Comparison of ENCODE assay signal across 20 cellular contexts in the genomic region with DNA sequence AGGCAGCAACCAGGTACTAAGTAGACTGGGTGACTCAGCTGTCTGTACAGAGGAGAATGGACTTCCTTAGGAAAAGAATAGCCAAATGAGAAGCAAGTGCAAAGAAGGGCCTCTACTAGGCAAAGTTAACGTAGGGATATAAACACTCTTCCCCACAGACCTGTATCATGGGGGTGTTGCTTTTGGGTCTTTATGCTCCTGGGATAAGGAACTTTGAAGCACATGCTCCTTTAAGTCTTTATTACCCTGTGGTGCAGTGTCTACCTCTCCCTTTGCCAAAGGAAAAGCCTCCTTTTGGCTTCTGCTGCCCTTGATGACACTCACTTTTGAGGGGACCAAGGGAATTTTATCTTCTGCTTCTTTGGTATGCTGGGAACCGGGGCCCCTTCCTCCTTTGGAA. TPM values are rescaled to one million over a fixed set of nuclear protein-coding genes. Genes with fewer than 3 reads are reported as not detected.
A peak's percentile ranks its signal among the peaks of the same experiment; 100 is the strongest.
DNase-seq lines count a peak whose midpoint lies in the region; ATAC-seq and TF ChIP-seq lines count a peak whose summit lies in the region.
"Had no signal": no experiment of that assay in that cellular context is flagged by ENCODE, and none has a peak within 500 bp of the region (broad histone marks: within the 10 kb centered on the region; RNA-seq: fewer than 3 reads in every experiment).

No MANE protein-coding gene starts in this region.

- peak overlapping the region; percentile 49 for H3K27ac ChIP-seq in RWPE1
- H3K27ac ChIP-seq: SJCRH30, uterus, WERI-Rb-1 had no signal

- H3K9me3 Mint-ChIP-seq in activated naive CD8-positive, alpha-beta T cell (ENCODE audit: low read depth): no peaks in the 10 kb centered on the region
- no peaks in the 10 kb centered on the region for H3K9me3 Mint-ChIP-seq in activated naive CD8-positive, alpha-beta T cell treated with anti-CD3 and anti-CD28 coated beads, Interleukin-2, amount 50 U/mL, for 24 hours
- no peaks in the 10 kb centered on the region for H3K9me3 Mint-ChIP-seq in endothelial cell (ENCODE audit: unreplicated experiment)
- H3K9me3 Mint-ChIP-seq in stimulated activated naive B cell treated with anti-CD40 and anti-IgM and Interleukin-4, amounts not matched to agents 10 μg/mL and 1 μg/mL and 100 μg/mL, for 72 hours: no peaks in the 10 kb centered on the region
- H3K9me3 Mint-ChIP-seq: activated T-helper 2 cell treated with anti-CD3 and anti-CD28 coated beads, Interferon-gamma antibody, Interleukin-2, Interleukin-4, amounts not matched to agents 10 μg/mL and 5 μg/mL and 100 μg/mL, durations not matched to agents 14 hours and 24 hours and 36 hours; neural progenitor cell had no signal

- DNase-seq in activated naive CD8-positive, alpha-beta T cell treated with anti-CD3 and anti-CD28 coated beads, Interleukin-2, amount 50 U/mL, for 24 hours: no peak
- DNase-seq in RWPE1 (ENCODE audit: low spot score): no peak
- no peak for DNase-seq in endothelial cell (ENCODE audit: low spot score)
- no peak for DNase-seq in stimulated activated naive B cell treated with anti-CD40 and anti-IgM and Interleukin-4, amounts not matched to agents 10 μg/mL and 1 μg/mL and 100 μg/mL, for 72 hours
- DNase-seq in islet precursor cell: no peak
- DNase-seq in SIG-M5 (lab: John Stamatoyannopoulos, UW): no peak
- DNase-seq: DND-41; gastrocnemius medialis; GOT3; Kasumi-1; psoas muscle; SJCRH30; stimulated activated CD4-positive, alpha-beta T cell treated with anti-CD3 and anti-CD28 coated beads, Interleukin-4, amount 100 ng/mL, for 4 hours; uterus; WERI-Rb-1 had no signal

- H3K36me3 Mint-ChIP-seq in activated naive CD8-positive, alpha-beta T cell: peaks cover 2% of the 10 kb centered on the region
- peaks cover 18% of the 10 kb centered on the region for H3K36me3 Mint-ChIP-seq in activated naive CD8-positive, alpha-beta T cell treated with anti-CD3 and anti-CD28 coated beads, Interleukin-2, amount 50 U/mL, for 24 hours (ENCODE audit: low read depth)
- H3K36me3 Mint-ChIP-seq in endothelial cell (ENCODE audit: low read depth, unreplicated experiment): peaks cover 26% of the 10 kb centered on the region
- H3K36me3 Mint-ChIP-seq in stimulated activated naive B cell treated with anti-CD40 and anti-IgM and Interleukin-4, amounts not matched to agents 10 μg/mL and 1 μg/mL and 100 μg/mL, for 72 hours: peaks cover 38 to 43% of the 10 kb centered on the region in 2 donors

- CTCF ChIA-PET in RWPE1 (lab: Yijun Ruan, JAX): interaction anchor here (0.7 kb wide), 1 partner anchor 42 kb away, joined by 4 read pairs; no protein-coding TSS in a partner anchor

- H3K27me3 Mint-ChIP-seq in activated naive CD8-positive, alpha-beta T cell: no peaks in the 10 kb centered on the region
- no peaks in the 10 kb centered on the region for H3K27me3 Mint-ChIP-seq in activated naive CD8-positive, alpha-beta T cell treated with anti-CD3 and anti-CD28 coated beads, Interleukin-2, amount 50 U/mL, for 24 hours
- peaks cover 9% of the 10 kb centered on the region for H3K27me3 Mint-ChIP-seq in endothelial cell (ENCODE audit: unreplicated experiment)
- H3K27me3 Mint-ChIP-seq in stimulated activated naive B cell treated with anti-CD40 and anti-IgM and Interleukin-4, amounts not matched to agents 10 μg/mL and 1 μg/mL and 100 μg/mL, for 72 hours: no peaks in the 10 kb centered on the region

- H3K4me1 Mint-ChIP-seq in activated naive CD8-positive, alpha-beta T cell (ENCODE audit: low read depth): peaks cover 42% of the 10 kb centered on the region
- peaks cover 38% of the 10 kb centered on the region for H3K4me1 Mint-ChIP-seq in activated naive CD8-positive, alpha-beta T cell treated with anti-CD3 and anti-CD28 coated beads, Interleukin-2, amount 50 U/mL, for 24 hours
- peaks cover 32% of the 10 kb centered on the region for H3K4me1 Mint-ChIP-seq in endothelial cell (ENCODE audit: unreplicated experiment)
- peaks cover 45 to 70% of the 10 kb centered on the region in 2 donors for H3K4me1 Mint-ChIP-seq in stimulated activated naive B cell treated with anti-CD40 and anti-IgM and Interleukin-4, amounts not matched to agents 10 μg/mL and 1 μg/mL and 100 μg/mL, for 72 hours

- ATAC-seq in activated naive CD8-positive, alpha-beta T cell treated with anti-CD3 and anti-CD28 coated beads, Interleukin-2, amount 50 U/mL, for 24 hours: no peak
- no peak for ATAC-seq in stimulated activated naive B cell treated with anti-CD40 and anti-IgM and Interleukin-4, amounts not matched to agents 10 μg/mL and 1 μg/mL and 100 μg/mL, for 72 hours (replicated peaks)
- ATAC-seq in HG02981 (IDR thresholded peaks at IDR 0.05; ENCODE audit: unreplicated experiment): no peak
- ATAC-seq: gastrocnemius medialis had no signal

- POLR2A ChIA-PET in RWPE1 (lab: Yijun Ruan, JAX; ENCODE audit: low non-redundant PET): no interaction called here

- TF ChIP-seq CTCF in RWPE1 (conservative IDR thresholded peaks at IDR 0.05; ENCODE audit: low read depth): no peak
- no peak for TF ChIP-seq CTCF in endothelial cell (IDR thresholded peaks at IDR 0.05; ENCODE audit: unreplicated experiment)

- no peak overlapping the region for H3K4me3 Mint-ChIP-seq in activated naive CD8-positive, alpha-beta T cell
- H3K4me3 Mint-ChIP-seq in activated naive CD8-positive, alpha-beta T cell treated with anti-CD3 and anti-CD28 coated beads, Interleukin-2, amount 50 U/mL, for 24 hours: no peak overlapping the region
- no peak overlapping the region for H3K4me3 Mint-ChIP-seq in endothelial cell (ENCODE audit: unreplicated experiment)
- H3K4me3 Mint-ChIP-seq in stimulated activated naive B cell treated with anti-CD40 and anti-IgM and Interleukin-4, amounts not matched to agents 10 μg/mL and 1 μg/mL and 100 μg/mL, for 72 hours: no peak overlapping the region
- H3K4me3 Mint-ChIP-seq: neural progenitor cell had no signal

- peak overlapping the region; percentile 22 for H3K27ac Mint-ChIP-seq in activated naive CD8-positive, alpha-beta T cell
- no peak overlapping the region for H3K27ac Mint-ChIP-seq in activated naive CD8-positive, alpha-beta T cell treated with anti-CD3 and anti-CD28 coated beads, Interleukin-2, amount 50 U/mL, for 24 hours
- peak overlapping the region; percentile 50 for H3K27ac Mint-ChIP-seq in endothelial cell (ENCODE audit: unreplicated experiment)
- peak overlapping the region; percentile 92 for H3K27ac Mint-ChIP-seq in stimulated activated naive B cell treated with anti-CD40 and anti-IgM and Interleukin-4, amounts not matched to agents 10 μg/mL and 1 μg/mL and 100 μg/mL, for 72 hours
- H3K27ac Mint-ChIP-seq: activated T-helper 2 cell treated with anti-CD3 and anti-CD28 coated beads, Interferon-gamma antibody, Interleukin-2, Interleukin-4, amounts not matched to agents 10 μg/mL and 5 μg/mL and 100 μg/mL, durations not matched to agents 14 hours and 24 hours and 36 hours; neural progenitor cell had no signal

RNA-seq across cellular contexts. Expression of gene RFX5, which starts 5.0 kb away (rescaled TPM):
- 51.6 TPM for total RNA-seq in endothelial cell (ENCODE audit: unreplicated experiment)

RNA-seq across cellular contexts. Expression of gene PI4KB, which starts 14.8 kb away (rescaled TPM):
- total RNA-seq in endothelial cell (ENCODE audit: unreplicated experiment): 50.3 TPM

RNA-seq across cellular contexts. Expression of gene SELENBP1, which starts 30.5 kb away (rescaled TPM):
- total RNA-seq in endothelial cell (ENCODE audit: unreplicated experiment): 15.6 TPM
- total RNA-seq: activated T-helper 2 cell treated with anti-CD3 and anti-CD28 coated beads, Interferon-gamma antibody, Interleukin-2, Interleukin-4, amounts not matched to agents 10 μg/mL and 5 μg/mL and 100 μg/mL, durations not matched to agents 14 hours and 24 hours and 36 hours; T-helper 1 cell treated with Interleukin-12 subunit alpha and Interleukin-12 subunit beta and Interleukin-4 antibody, amounts not matched to agents 30 ng/mL and 1 ng/mL, for 36 hours had no signal

RNA-seq across cellular contexts. Expression of gene PSMB4, which starts 57.4 kb away (rescaled TPM):
- 322 TPM for total RNA-seq in endothelial cell (ENCODE audit: unreplicated experiment)

RNA-seq across cellular contexts. Expression of gene ZNF687, which starts 59.9 kb away (rescaled TPM):
- total RNA-seq in endothelial cell (ENCODE audit: unreplicated experiment): 29.9 TPM
